21 cellular contexts compared by ENCODE assay signal in the genomic region with DNA sequence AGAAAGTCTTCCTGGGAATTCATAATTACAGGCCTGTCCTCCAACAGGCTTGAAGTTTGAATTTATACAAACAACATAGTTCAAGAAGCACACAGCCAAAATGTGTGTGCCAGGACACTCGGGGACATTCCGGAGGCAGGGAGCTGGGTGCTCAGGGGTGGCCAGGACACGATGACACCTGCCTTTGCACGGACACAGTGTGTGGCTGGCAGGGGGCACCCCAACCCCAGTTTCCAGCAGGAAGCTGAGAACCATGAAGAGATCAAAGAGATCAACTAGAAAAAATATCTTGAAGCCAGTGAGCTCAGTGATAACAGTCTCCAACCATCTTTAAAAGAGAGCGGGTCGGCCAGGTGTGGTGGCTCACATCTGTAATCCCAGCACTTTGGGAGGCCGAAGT. TPM values are rescaled to one million over a fixed set of nuclear protein-coding genes. Genes with fewer than 3 reads are reported as not detected.
DNase-seq lines count a peak whose midpoint lies in the region; ATAC-seq and TF ChIP-seq lines count a peak whose summit lies in the region.
"Had no signal": no experiment of that assay in that cellular context is flagged by ENCODE, and none has a peak within 500 bp of the region (broad histone marks: within the 10 kb centered on the region; RNA-seq: fewer than 3 reads in every experiment).

No MANE protein-coding gene starts in this region.

- H3K4me3 Mint-ChIP-seq in chondrocyte (ENCODE audit: unreplicated experiment): no peak overlapping the region

- H3K36me3 ChIP-seq in BLaER1 treated with 17β-estradiol and CSF1 and Interleukin-3, amounts not matched to agents 10 nM and 100 nM: peaks cover 0 to 53% (median 8%) of the 10 kb centered on the region in 11 experiments; a peak in 13 of 22 replicates
- H3K36me3 ChIP-seq in osteoblast (ENCODE audit: insufficient read depth, low read length): peaks cover 30% of the 10 kb centered on the region

- H3K9ac ChIP-seq in BLaER1 treated with 17β-estradiol and CSF1 and Interleukin-3, amounts not matched to agents 10 nM and 100 nM: no peak overlapping the region

- H2AFZ ChIP-seq in osteoblast (ENCODE audit: low read length): no peak overlapping the region

- H3K4me1 ChIP-seq in BLaER1 treated with 17β-estradiol and CSF1 and Interleukin-3, amounts not matched to agents 10 nM and 100 nM: peaks cover 3 to 61% (median 50%) of the 10 kb centered on the region in 10 experiments; a peak in 19 of 20 replicates
- no peaks in the 10 kb centered on the region for H3K4me1 ChIP-seq in osteoblast (ENCODE audit: insufficient read depth, low read length)
- H3K4me1 ChIP-seq: vagina had no signal

- peaks cover 8% of the 10 kb centered on the region for H3K36me3 Mint-ChIP-seq in chondrocyte (ENCODE audit: low read depth)

- H3K9me3 ChIP-seq in BLaER1 treated with 17β-estradiol and CSF1 and Interleukin-3, amounts not matched to agents 10 nM and 100 nM (replicated peaks in 1 of 11): no peaks in the 10 kb centered on the region
- H3K9me3 ChIP-seq in osteoblast (ENCODE audit: low read depth, low read length): no peaks in the 10 kb centered on the region
- H3K9me3 ChIP-seq: left ventricle myocardium inferior, sigmoid colon, vagina had no signal

- no peaks in the 10 kb centered on the region for H3K9me3 Mint-ChIP-seq in chondrocyte (ENCODE audit: low read depth)

- peaks cover 7 to 28% (median 18%) of the 10 kb centered on the region in 11 experiments; a peak in 14 of 22 replicates for H3K27me3 ChIP-seq in BLaER1 treated with 17β-estradiol and CSF1 and Interleukin-3, amounts not matched to agents 10 nM and 100 nM
- no peaks in the 10 kb centered on the region for H3K27me3 ChIP-seq in osteoblast (ENCODE audit: insufficient read depth, low read length)
- H3K27me3 ChIP-seq: sigmoid colon, vagina had no signal

- H3K79me2 ChIP-seq in osteoblast (ENCODE audit: insufficient read depth, low read length): no peaks in the 10 kb centered on the region

- H3K4me1 Mint-ChIP-seq in chondrocyte (ENCODE audit: low read depth): peaks cover 2% of the 10 kb centered on the region

- H3K4me3 ChIP-seq in BLaER1 treated with 17β-estradiol and CSF1 and Interleukin-3, amounts not matched to agents 10 nM and 100 nM: no peak overlapping the region
- no peak overlapping the region for H3K4me3 ChIP-seq in osteoblast (ENCODE audit: insufficient read depth, low read length)
- H3K4me3 ChIP-seq: left ventricle myocardium inferior, sigmoid colon, vagina had no signal

- no peak for DNase-seq in chondrocyte (ENCODE audit: low spot score)
- peak; percentile 56 for DNase-seq in osteoblast (ENCODE audit: insufficient read length, low spot score, missing footprints)
- no peak for DNase-seq in H4 (ENCODE audit: low spot score)
- DNase-seq in NCI-H446 (lab: John Stamatoyannopoulos, UW): no peak
- DNase-seq: activated effector memory CD4-positive, alpha-beta T cell treated with Interleukin-2 at 50 U/mL for 16 hours; AML-193; cerebellar nuclear complex; foreskin fibroblast; Karpas-422; left ventricle myocardium inferior; NCI-H1105; NCI-H2107; NCI-H526 treated with DMSO at 0.1 percent for 48 hours; occipital lobe; sigmoid colon; stimulated activated CD4-positive, alpha-beta T cell treated with anti-CD3 and anti-CD28 coated beads, Interleukin-1b, Interleukin-23, amount 100 ng/mL, for 48 hours; T1000 had no signal

- TF ChIP-seq CTCF in LNCAP (IDR thresholded peaks at IDR 0.05): peak; percentile 19; the same call in 1 of the 2 replicates
- TF ChIP-seq CTCF in chondrocyte (IDR thresholded peaks at IDR 0.05): peak; percentile 49
- TF ChIP-seq CTCF in osteoblast (IDR thresholded peaks at IDR 0.05; ENCODE audit: extremely low read depth, low read depth, low read length): peak; percentile 14

- no peaks in the 10 kb centered on the region for H3K27me3 Mint-ChIP-seq in chondrocyte (ENCODE audit: low read depth)

- H3K27ac Mint-ChIP-seq in chondrocyte (ENCODE audit: unreplicated experiment): no peak overlapping the region

- H3K4me2 ChIP-seq in BLaER1 treated with 17β-estradiol and CSF1 and Interleukin-3, amounts not matched to agents 10 nM and 100 nM: peak overlapping the region in 8 of 11 experiments; percentile 46 to 88 (median 68); a peak in 14 of 22 replicates
- H3K4me2 ChIP-seq in osteoblast (ENCODE audit: insufficient read depth, low read length): no peak overlapping the region

- no peak for ATAC-seq in HG03378 (IDR thresholded peaks at IDR 0.05; ENCODE audit: unreplicated experiment)

- H3K27ac ChIP-seq in BLaER1 treated with 17β-estradiol and CSF1 and Interleukin-3, amounts not matched to agents 10 nM and 100 nM: no peak overlapping the region
- no peak overlapping the region for H3K27ac ChIP-seq in osteoblast (ENCODE audit: low read depth, low read length)
- H3K27ac ChIP-seq: left ventricle myocardium inferior, sigmoid colon, vagina had no signal

- H4K20me1 ChIP-seq in BLaER1 treated with 17β-estradiol and CSF1 and Interleukin-3, amounts not matched to agents 10 nM and 100 nM: peaks cover 0 to 44% (median 12%) of the 10 kb centered on the region in 11 experiments; a peak in 13 of 22 replicates
- H4K20me1 ChIP-seq in osteoblast (ENCODE audit: insufficient read depth, low read length): peaks cover 3% of the 10 kb centered on the region

RNA-seq across cellular contexts. Expression of a gene that starts 32.5 kb away (rescaled TPM):
- total RNA-seq in chondrocyte (31.0 to 41.8 TPM (median 37.0 TPM) in 3 replicates), osteoblast (33.0 and 36.2 TPM in 2 replicates)
- 15.0 and 16.5 TPM in 2 replicates for total RNA-seq in H4 (2014; rRNA removed; shearing (Covaris generic))
